Comparison of ENCODE assay signal across 10 cellular contexts in genomic region chr5:176675676-176676360, GRCh38. TPM values are rescaled to one million over a fixed set of nuclear protein-coding genes. Genes with fewer than 3 reads are reported as not detected.
DNase-seq lines count a peak whose midpoint lies in the region; ATAC-seq and TF ChIP-seq lines count a peak whose summit lies in the region.
"Had no signal": no experiment of that assay in that cellular context is flagged by ENCODE, and none has a peak within 500 bp of the region (broad histone marks: within the 10 kb centered on the region; RNA-seq: fewer than 3 reads in every experiment).

No MANE protein-coding gene starts in this region.

- ATAC-seq in GM18519 (IDR thresholded peaks at IDR 0.05; ENCODE audit: low FRiP score, unreplicated experiment) (no peak), T-cell (replicated peaks in 1 of 4) (no peak), GM21423 (IDR thresholded peaks at IDR 0.05; ENCODE audit: unreplicated experiment) (no peak), GM18873 (IDR thresholded peaks at IDR 0.05; ENCODE audit: low FRiP score, unreplicated experiment) (no peak)

- no peaks in the 10 kb centered on the region for H3K4me1 ChIP-seq in mammary epithelial cell (ENCODE audit: insufficient read depth, low read length)

- peaks cover 57% of the 10 kb centered on the region for H3K27me3 Mint-ChIP-seq in nephron (ENCODE audit: low read depth)
- H3K27me3 Mint-ChIP-seq in T-cell: peaks cover 42 to 54% of the 10 kb centered on the region in 2 donors

- no peak overlapping the region for H2AFZ ChIP-seq in mammary epithelial cell (ENCODE audit: low read depth, low read length)

- WGBS in mammary epithelial cell (ENCODE audit: low coverage, missing lambda C conversion rate): 65% methylated on average over 16 of the region's 19 CpGs

- intact Hi-C loops in mammary epithelial cell (cut with micrococcal nuclease): no loop called here

- BruUV-seq in mammary epithelial cell (replicated peaks; lab: Mats Ljungman, UMichigan): no TSS peak

- in situ Hi-C loops in mammary epithelial cell (cut with MboI; ENCODE audit: low sequenced_read_pairs in 2 of 2): no loop called here

- no peak overlapping the region for H3K27ac ChIP-seq in mammary epithelial cell (ENCODE audit: insufficient read depth, low read depth, low read length)
- H3K27ac ChIP-seq: skin epidermis had no signal

- no peak overlapping the region for H3K9ac ChIP-seq in mammary epithelial cell (ENCODE audit: insufficient read depth, low read length)

- peak; percentile 32; the same call in 1 of the 2 replicates for TF ChIP-seq CTCF in LNCAP (IDR thresholded peaks at IDR 0.05)
- peak; percentile 60 to 63 for TF ChIP-seq CTCF in mammary epithelial cell (conservative IDR thresholded peaks at IDR 0.05 in 1 of 2, IDR thresholded peaks at IDR 0.05 in 1 of 2; ENCODE audit: extremely low read depth in 1 of 2, insufficient read depth in 1 of 2, low read depth in 1 of 2, low read length in 2 of 2)
- peak; percentile 54 to 58 (median 56) for TF ChIP-seq CTCF in nephron (IDR thresholded peaks at IDR 0.05; ENCODE audit: unreplicated experiment in 3 of 3)

- H3K9me3 Mint-ChIP-seq in nephron (no peaks in the 10 kb centered on the region), T-cell (no peaks in the 10 kb centered on the region)

- no peaks in the 10 kb centered on the region for H3K9me3 ChIP-seq in mammary epithelial cell (replicated peaks; ENCODE audit: insufficient read depth, low read length)

- H4K20me1 ChIP-seq in mammary epithelial cell (ENCODE audit: insufficient read depth, low read length): no peaks in the 10 kb centered on the region

- H3K79me2 ChIP-seq in mammary epithelial cell (ENCODE audit: insufficient read depth, low read length): no peaks in the 10 kb centered on the region

- dilution Hi-C loops in mammary epithelial cell (cut with HindIII; ENCODE audit: low sequenced_read_pairs): no loop called here

- DNase-seq in EH (ENCODE audit: low read depth) (peak; percentile 43), mammary epithelial cell (no peak), T-cell (no peak)
- DNase-seq: NCI-H1105 treated with DMSO at 0.1 percent for 48 hours had no signal

- CTCF ChIA-PET in mammary epithelial cell (lab: Charles Lee; ENCODE audit: low non-redundant PET): no interaction called here
- CTCF ChIA-PET in T-cell (lab: Charles Lee): interaction anchor here in 1 of 2 donors (0.7 kb wide), 1 partner anchor 1551 kb away, joined by 3 read pairs; no protein-coding TSS in a partner anchor

- H3K4me2 ChIP-seq in mammary epithelial cell (ENCODE audit: insufficient read depth, low read depth, low read length): no peak overlapping the region

- H3K27ac Mint-ChIP-seq in nephron (no peak overlapping the region), T-cell (no peak overlapping the region)

- H3K36me3 Mint-ChIP-seq in nephron (ENCODE audit: low read depth) (no peaks in the 10 kb centered on the region), T-cell (no peaks in the 10 kb centered on the region)

- POLR2A ChIA-PET in T-cell (lab: Charles Lee): no interaction called here

- H3K36me3 ChIP-seq in mammary epithelial cell (ENCODE audit: insufficient read depth, low read length): no peaks in the 10 kb centered on the region

- no peaks in the 10 kb centered on the region for H3K4me1 Mint-ChIP-seq in nephron
- H3K4me1 Mint-ChIP-seq in T-cell: no peaks in the 10 kb centered on the region

- H3K27me3 ChIP-seq in mammary epithelial cell (ENCODE audit: insufficient read depth, low read length): peaks cover 10% of the 10 kb centered on the region

- no peak overlapping the region for H3K4me3 ChIP-seq in mammary epithelial cell (replicated peaks in 1 of 3; ENCODE audit: insufficient read depth in 1 of 3, low read depth in 2 of 3, low read length in 3 of 3)
- H3K4me3 ChIP-seq: skin epidermis had no signal

- H3K4me3 Mint-ChIP-seq in nephron: no peak overlapping the region
- H3K4me3 Mint-ChIP-seq in T-cell: no peak overlapping the region

RNA-seq across cellular contexts. Expression of gene TSPAN17, which starts 28.5 kb away (rescaled TPM):
- total RNA-seq in mammary epithelial cell: 10 to 100 TPM; 47.4 to 48.8 TPM
- polyA plus RNA-seq in mammary epithelial cell: 39.2 TPM
- polyA minus RNA-seq in mammary epithelial cell: 36.0 TPM
- 10 to 100 TPM; 20.2 to 39.3 (median 30.0) TPM for total RNA-seq in T-cell

RNA-seq across cellular contexts. Expression of gene EIF4E1B, which starts 45.3 kb away (rescaled TPM):
- total RNA-seq in mammary epithelial cell: not detected
- not detected for polyA plus RNA-seq in mammary epithelial cell
- polyA minus RNA-seq in mammary epithelial cell: not detected
- total RNA-seq in T-cell: not detected

RNA-seq across cellular contexts. Expression of gene SNCB, which starts 45.5 kb away (rescaled TPM):
- total RNA-seq in mammary epithelial cell: 1 to 10 TPM in 1 of 2 donors, not detected in 1; 1.2 TPM
- 0.42 TPM for polyA plus RNA-seq in mammary epithelial cell
- polyA minus RNA-seq in mammary epithelial cell: not detected
- total RNA-seq in T-cell: not detected
